Comparison of ENCODE assay signal across 10 cellular contexts in the genomic region with DNA sequence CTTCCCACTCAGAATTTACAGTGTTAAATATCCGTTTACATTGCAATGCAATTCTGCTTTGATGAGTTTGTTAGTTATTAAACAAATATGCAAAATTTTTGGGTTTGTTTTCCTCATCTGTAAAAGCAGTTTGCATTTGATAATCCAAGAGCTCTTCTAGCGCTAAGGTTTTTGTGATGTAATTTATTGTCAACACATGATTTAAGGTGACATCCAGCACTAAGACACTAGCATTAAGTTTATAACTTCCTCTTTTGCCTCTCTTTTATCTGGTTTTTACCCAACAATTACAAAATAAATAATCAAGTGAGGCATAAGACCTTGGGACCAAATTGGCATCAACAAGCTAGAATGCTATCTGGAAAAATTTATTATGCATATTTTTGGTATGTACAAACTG. TPM values are rescaled to one million over a fixed set of nuclear protein-coding genes. Genes with fewer than 3 reads are reported as not detected.
DNase-seq lines count a peak whose midpoint lies in the region; ATAC-seq, FAIRE-seq and TF ChIP-seq lines count a peak whose summit lies in the region.
"Had no signal": no experiment of that assay in that cellular context is flagged by ENCODE, and none has a peak within 500 bp of the region (broad histone marks: within the 10 kb centered on the region; RNA-seq: fewer than 3 reads in every experiment).

No MANE protein-coding gene starts in this region.

- no peaks in the 10 kb centered on the region for H3K27me3 ChIP-seq in duodenal mucosa (ENCODE audit: control insufficient read depth in 1 of 2, insufficient read depth in 2 of 2, low read length in 2 of 2)
- H3K27me3 ChIP-seq in pancreas = no peaks in the 10 kb centered on the region

- peaks cover 40% of the 10 kb centered on the region for H3K27me3 Mint-ChIP-seq in Calu3 (ENCODE audit: unreplicated experiment)

- peaks cover 11% of the 10 kb centered on the region for H3K4me1 Mint-ChIP-seq in Calu3 (ENCODE audit: low read depth, unreplicated experiment)

- H3K9me3 ChIP-seq in duodenal mucosa (ENCODE audit: control insufficient read depth in 1 of 2, low read length in 2 of 2) = no peaks in the 10 kb centered on the region
- peaks cover 0 to 3% (median 0%) of the 10 kb centered on the region in 4 donors for H3K9me3 ChIP-seq in pancreas

- no peak for ATAC-seq in pancreas
- no peak for ATAC-seq in GM21619 (IDR thresholded peaks at IDR 0.05; ENCODE audit: unreplicated experiment)

- no TSS peak for BruUV-seq in Calu3 (replicated peaks; lab: Mats Ljungman, UMichigan)

- H3K36me3 ChIP-seq in duodenal mucosa (ENCODE audit: control insufficient read depth in 1 of 2, insufficient read depth in 2 of 2, low read length in 2 of 2) (peaks cover 4 to 11% of the 10 kb centered on the region in 2 donors), pancreas (no peaks in the 10 kb centered on the region)

- FAIRE-seq in pancreas (lab: Jason Lieb, UNC) = no peak

- TF ChIP-seq CTCF in Calu3 (IDR thresholded peaks at IDR 0.05; ENCODE audit: unreplicated experiment) (no peak), pancreas (IDR thresholded peaks at IDR 0.05) (no peak)

- H3K27ac ChIP-seq in duodenal mucosa (ENCODE audit: low read depth, low read length) (no peak overlapping the region), pancreas (no peak overlapping the region)

- H3K36me3 Mint-ChIP-seq in Calu3 (ENCODE audit: insufficient read depth, unreplicated experiment) = peaks cover 34% of the 10 kb centered on the region

- H3K4me3 ChIP-seq in duodenal mucosa (ENCODE audit: low read depth in 1 of 2, low read length in 2 of 2) (peak overlapping the region; percentile 99), pancreas (peak overlapping the region in 3 of 4 donors; percentile 54 to 76 (median 72))

- peaks cover 4 to 6% of the 10 kb centered on the region in 2 donors for H3K4me1 ChIP-seq in duodenal mucosa (ENCODE audit: control insufficient read depth in 1 of 2, insufficient read depth in 2 of 2, low read length in 2 of 2)
- H3K4me1 ChIP-seq in pancreas = peaks cover 0 to 19% (median 5%) of the 10 kb centered on the region in 3 donors

- CTCF ChIA-PET in Calu3 (lab: Charles Lee) = interaction anchor here (0.7 kb wide), 1 partner anchor 24 kb away, joined by 3 read pairs; no protein-coding TSS in a partner anchor

- intact Hi-C loops in Calu3 (cut with micrococcal nuclease; ENCODE audit: unreplicated experiment) = no loop called here
- intact Hi-C loops in pancreas (cut with DNase I) = no loop called here

- no peaks in the 10 kb centered on the region for H3K9me3 Mint-ChIP-seq in Calu3 (ENCODE audit: low read depth, unreplicated experiment)

- H3K27ac Mint-ChIP-seq in Calu3 (ENCODE audit: unreplicated experiment) = no peak overlapping the region

- DNase-seq in Calu3 (no peak), NOMO-1 (lab: John Stamatoyannopoulos, UW; ENCODE audit: unreplicated experiment in 2 of 2) (peak; percentile 52 to 85), pancreas (no peak), medulla oblongata (ENCODE audit: extremely low spot score) (no peak), amygdala (lab: John Stamatoyannopoulos, UW) (no peak), NCI-H1694 treated with DMSO at 0.1 percent for 48 hours (lab: John Stamatoyannopoulos, UW) (no peak)
- DNase-seq: aorta, NCI-H2171 treated with DMSO at 0.1 percent for 48 hours had no signal

- peak overlapping the region; percentile 56 to 89 for H3K9ac ChIP-seq in duodenal mucosa (ENCODE audit: low read depth in 1 of 2, low read length in 2 of 2)

- WGBS in pancreas, 2 donors = 17 to 18% methylated on average over 2 of the region's 2 CpGs

- peak overlapping the region; percentile 99 for H3K4me3 Mint-ChIP-seq in Calu3 (ENCODE audit: low read depth, unreplicated experiment)

RNA-seq across cellular contexts. Expression of gene DNAJC19, which starts 1.0 kb away (rescaled TPM):
- 90.0 and 92.9 TPM in 2 replicates for total RNA-seq in Calu3 (2022)
- 10 to 100 TPM; 19.1 to 27.0 (median 22.5) TPM for total RNA-seq in pancreas
- polyA plus RNA-seq in pancreas = 10 to 100 TPM; 24.9 to 33.7 TPM

Comparison
In these comparisons a context has a peak if more than half of its experiments do, and no peak if none do; other contexts are left out.
1. DNase-seq: peak in NOMO-1 (2 of 2); none in Calu3 (single experiment), pancreas (0 of 6), medulla oblongata (single experiment), amygdala (0 of 56) and NCI-H1694 treated with DMSO at 0.1 percent for 48 hours (single experiment).